ENCODE assay signal across 8 cellular contexts in the genomic region with DNA sequence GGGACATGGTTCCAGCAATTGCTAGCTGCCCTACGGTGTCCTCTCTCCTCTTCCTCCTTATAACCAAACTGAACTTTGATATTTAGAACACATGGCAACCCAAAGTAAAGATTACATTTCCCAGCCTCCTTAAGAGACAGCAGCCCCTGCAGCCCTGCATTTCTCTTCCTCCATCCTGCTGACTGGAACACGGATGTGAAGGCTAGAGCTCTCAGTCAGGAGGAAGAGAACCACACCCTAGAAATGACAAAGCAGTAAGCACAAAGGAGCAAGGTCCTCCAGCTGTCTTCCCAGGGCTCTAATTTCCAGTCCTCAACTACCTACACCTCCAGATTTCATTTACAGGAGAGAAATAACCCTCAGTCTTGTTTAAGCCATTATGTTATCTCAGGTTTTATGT. TPM values are rescaled to one million over a fixed set of nuclear protein-coding genes. Genes with fewer than 3 reads are reported as not detected.
DNase-seq lines count a peak whose midpoint lies in the region; ATAC-seq, FAIRE-seq and TF ChIP-seq lines count a peak whose summit lies in the region.

No MANE protein-coding gene starts in this region.

- no peaks in the 10 kb centered on the region for H3K27me3 ChIP-seq in Panc1 (ENCODE audit: control insufficient read depth, insufficient read depth, low read length)

- H3K27me3 Mint-ChIP-seq in nephron (ENCODE audit: low read depth): no peaks in the 10 kb centered on the region

- H3K4me1 Mint-ChIP-seq in nephron: peaks cover 29% of the 10 kb centered on the region

- peaks cover 5% of the 10 kb centered on the region; the same call in 1 of the 2 replicates for H3K4me1 ChIP-seq in Panc1 (ENCODE audit: control insufficient read depth, insufficient read depth, low read length)

- intact Hi-C loops in Panc1 (cut with micrococcal nuclease; ENCODE audit: unreplicated experiment): no loop called here

- H3K27ac Mint-ChIP-seq in nephron: peak overlapping the region; percentile 15 to 84 (median 35)

- DNase-seq in CD1c-positive myeloid dendritic cell (ENCODE audit: extremely low spot score) (peak; percentile 40), Panc1 (ENCODE audit: low read depth, low spot score) (no peak), epithelial cell of prostate (ENCODE audit: low read depth, low spot score) (peak; percentile 16), GM19239 (ENCODE audit: insufficient read length, low spot score) (no peak), SK-N-DZ (ENCODE audit: low spot score) (no peak)

- no peak overlapping the region for H3K4me3 ChIP-seq in Panc1 (ENCODE audit: low read depth in 2 of 2, low read length in 2 of 2)

- no peak overlapping the region for H3K4me3 Mint-ChIP-seq in nephron

- peaks cover 65% of the 10 kb centered on the region for H3K36me3 Mint-ChIP-seq in nephron (ENCODE audit: low read depth)

- no peak for ATAC-seq in Panc1
- ATAC-seq in GM21619 (IDR thresholded peaks at IDR 0.05; ENCODE audit: unreplicated experiment): no peak
- no peak for ATAC-seq in GM18520 (IDR thresholded peaks at IDR 0.05; ENCODE audit: unreplicated experiment)

- peaks cover 14% of the 10 kb centered on the region; the same call in 1 of the 2 replicates for H3K36me3 ChIP-seq in Panc1 (ENCODE audit: control insufficient read depth, insufficient read depth, low read length)

- no peak for FAIRE-seq in GM19239 (lab: Jason Lieb, UNC)

- POLR2A ChIA-PET in Panc1 (lab: Charles Lee): no interaction called here

- no peak for TF ChIP-seq CTCF in Panc1 (IDR thresholded peaks at IDR 0.05)
- TF ChIP-seq CTCF in nephron (IDR thresholded peaks at IDR 0.05; ENCODE audit: unreplicated experiment in 3 of 3): no peak

- no TSS peak for BruUV-seq in Panc1 (replicated peaks; lab: Mats Ljungman, UMichigan)

- CTCF ChIA-PET in Panc1 (lab: Charles Lee): no interaction called here

- in situ Hi-C loops in Panc1 (cut with HindIII; ENCODE audit: low pct_unique_long_range_greater_than_20kb, low sequenced_read_pairs): no loop called here

- no peaks in the 10 kb centered on the region for H3K9me3 ChIP-seq in Panc1 (ENCODE audit: control insufficient read depth, insufficient read depth, low read depth, low read length)

- H3K27ac ChIP-seq in Panc1 (ENCODE audit: low read length): peak overlapping the region; percentile 78; the same call in 1 of the 2 replicates
- H3K27ac ChIP-seq in epithelial cell of prostate: peak overlapping the region; percentile 96

- no peaks in the 10 kb centered on the region for H3K9me3 Mint-ChIP-seq in nephron

RNA-seq across cellular contexts. Expression of a gene that starts 10.9 kb away (rescaled TPM):
- total RNA-seq in Panc1 (2021; ENCODE audit: unreplicated experiment): 103 TPM
- polyA plus RNA-seq in Panc1 (2012; ENCODE audit: insufficient read length): 64.9 TPM
- 80.2 and 95.2 TPM in 2 replicates for polyA plus RNA-seq in SK-N-DZ (2014; cell fraction: cytosol; rRNA removed)
- 156 and 318 TPM in 2 replicates for polyA plus RNA-seq in SK-N-DZ (2014; cell fraction: nucleus; rRNA removed)

RNA-seq across cellular contexts. Expression of a gene that starts 44.0 kb away (rescaled TPM):
- total RNA-seq in Panc1 (2021; ENCODE audit: unreplicated experiment): 51.9 TPM
- polyA plus RNA-seq in Panc1 (2012; ENCODE audit: insufficient read length): 33.1 TPM
- 14.8 and 16.7 TPM in 2 replicates for polyA plus RNA-seq in SK-N-DZ (2014; cell fraction: cytosol; rRNA removed)
- 14.9 and 19.3 TPM in 2 replicates for polyA plus RNA-seq in SK-N-DZ (2014; cell fraction: nucleus; rRNA removed)

Comparison
In these comparisons a context has a peak if more than half of its experiments do, and no peak if none do; other contexts are left out.
1. DNase-seq: peak in CD1c-positive myeloid dendritic cell (single experiment) and epithelial cell of prostate (single experiment); none in Panc1 (single experiment), GM19239 (single experiment) and SK-N-DZ (single experiment).